In the genomic region with DNA sequence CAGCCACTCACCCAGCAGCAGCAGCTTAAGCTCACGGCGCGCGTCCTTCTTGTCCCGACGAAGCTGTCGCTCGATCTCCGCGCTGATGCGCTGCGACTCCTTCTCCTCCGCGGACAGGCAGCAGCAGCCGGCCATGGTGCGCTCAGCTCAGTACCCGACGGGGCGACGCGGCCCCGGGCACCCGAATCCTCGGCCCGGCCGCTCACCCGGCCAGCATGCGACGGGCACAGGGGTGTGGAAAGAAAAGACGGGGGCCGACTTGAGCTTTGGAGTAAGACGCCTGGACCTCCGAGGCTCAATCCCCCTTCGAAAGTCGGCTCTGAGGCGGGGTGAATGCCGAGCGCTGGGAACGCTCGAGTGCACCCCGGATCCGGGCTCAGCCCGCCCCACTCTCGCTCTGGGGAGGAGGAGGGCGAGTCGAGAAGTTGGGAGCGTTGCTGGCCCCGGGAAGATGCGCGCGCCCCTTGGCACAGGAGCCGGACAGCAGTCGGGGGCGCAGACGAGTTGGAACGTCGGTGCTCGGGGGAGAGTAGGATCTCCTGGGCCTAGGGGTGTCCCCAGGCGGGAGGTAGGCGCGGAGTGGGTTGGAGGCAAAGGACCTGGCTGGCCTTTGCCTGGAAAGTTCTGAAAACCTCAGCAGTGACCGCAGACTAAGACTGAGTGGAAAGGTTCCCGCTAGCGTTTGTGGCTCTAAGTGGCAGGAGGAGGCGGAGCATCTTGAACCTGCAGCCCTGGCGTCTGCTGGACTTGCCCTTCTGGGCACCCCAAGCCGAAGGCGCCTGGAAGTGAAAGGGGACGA, we compare ENCODE assay signal across 9 cellular contexts. TPM values are rescaled to one million over a fixed set of nuclear protein-coding genes. Genes with fewer than 3 reads are reported as not detected.
DNase-seq lines count a peak whose midpoint lies in the region; ATAC-seq and TF ChIP-seq lines count a peak whose summit lies in the region.
"Had no signal": no experiment of that assay in that cellular context is flagged by ENCODE, and none has a peak within 500 bp of the region (broad histone marks: within the 10 kb centered on the region; RNA-seq: fewer than 3 reads in every experiment).

GNA14 (minus strand) TSS at position 664 of the 799 bp plus-strand sequence; CDS start at position 135, 529 bp downstream.

- ATAC-seq in PC-3 (no peak), naive B cell (ENCODE audit: low read depth in 2 of 2) (no peak), GM18909 (IDR thresholded peaks at IDR 0.05; ENCODE audit: poor library complexity, unreplicated experiment) (no peak), GM21737 (IDR thresholded peaks at IDR 0.05; ENCODE audit: unreplicated experiment) (no peak), GM21515 (IDR thresholded peaks at IDR 0.05; ENCODE audit: unreplicated experiment) (no peak)

- no peak within 1 kb of the TSS for H3K27ac Mint-ChIP-seq in naive B cell

- peak within 1 kb of the TSS; percentile 97 for H2AFZ ChIP-seq in PC-3 (ENCODE audit: low read length)

- H3K4me3 ChIP-seq in PC-3 (ENCODE audit: low read length), result peak within 1 kb of the TSS; percentile 71

- peaks cover 6% of the 10 kb centered on the region for H3K4me1 ChIP-seq in PC-3 (ENCODE audit: insufficient read depth, low read length)

- H3K36me3 Mint-ChIP-seq in naive B cell, result no peaks in the 10 kb centered on the region

- no peaks in the 10 kb centered on the region for H3F3A ChIP-seq in PC-3 (ENCODE audit: low read length, unreplicated experiment)

- no peaks in the 10 kb centered on the region for H4K20me1 ChIP-seq in PC-3 (ENCODE audit: low read length)

- no peaks in the 10 kb centered on the region for H3K36me3 ChIP-seq in PC-3 (ENCODE audit: low read depth, low read length)
- H3K36me3 ChIP-seq: adrenal gland had no signal

- peak within 1 kb of the TSS; percentile 64 for H3K9ac ChIP-seq in PC-3 (ENCODE audit: low read length)

- TF ChIP-seq CTCF in C4-2B (conservative IDR thresholded peaks at IDR 0.05), result no peak
- no peak for TF ChIP-seq CTCF in PC-3 (conservative IDR thresholded peaks at IDR 0.05; ENCODE audit: low read depth, low read length)

- peak within 1 kb of the TSS; percentile 40 to 74 (median 66) for H3K4me3 Mint-ChIP-seq in naive B cell

- CTCF ChIA-PET in PC-3 (lab: Charles Lee), result interaction anchor here (1.3 to 2.2 kb wide), 3 partner anchors 59 to 214 kb away, joined by 6 to 8 read pairs (median 7); no protein-coding TSS in a partner anchor

- POLR2A ChIA-PET in PC-3 (lab: Charles Lee; ENCODE audit: unreplicated experiment), result no interaction called here

- DNase-seq in PC-3 (no peak), fibroblast of gingiva (ENCODE audit: low read depth) (peak; percentile 9), naive B cell (no peak), GOT3 (lab: John Stamatoyannopoulos, UW) (no peak)

- no peaks in the 10 kb centered on the region for H3K79me2 ChIP-seq in PC-3 (ENCODE audit: low read length)

- BruUV-seq in PC-3 (replicated peaks; lab: Mats Ljungman, UMichigan), result no TSS peak

- peak within 1 kb of the TSS; percentile 90 for H3K4me2 ChIP-seq in PC-3 (ENCODE audit: low read length)

- no peaks in the 10 kb centered on the region for H3K9me2 ChIP-seq in PC-3 (replicated peaks; ENCODE audit: low read length)

- no peaks in the 10 kb centered on the region for H3K9me3 ChIP-seq in PC-3 (ENCODE audit: low read length)
- H3K9me3 ChIP-seq: adrenal gland had no signal

- peak within 1 kb of the TSS; percentile 73 for H3K27ac ChIP-seq in C4-2B
- H3K27ac ChIP-seq in PC-3 (ENCODE audit: low read length), result peak within 1 kb of the TSS; percentile 54

- H3K9me3 Mint-ChIP-seq in naive B cell, result no peaks in the 10 kb centered on the region

- H3K4me1 Mint-ChIP-seq in naive B cell, result peaks cover 10 to 20% (median 16%) of the 10 kb centered on the region in 3 donors

- peaks cover 41 to 60% (median 49%) of the 10 kb centered on the region in 3 donors for H3K27me3 Mint-ChIP-seq in naive B cell

- intact Hi-C loops in PC-3 (cut with micrococcal nuclease), result loop anchor here (2.0 kb wide), 3 partner anchors 123 to 215 kb away; no protein-coding TSS in a partner anchor

- no peaks in the 10 kb centered on the region for H3K27me3 ChIP-seq in PC-3 (ENCODE audit: low read length)

RNA-seq across cellular contexts. Expression of gene GNA14, which starts in this region (rescaled TPM):
- 1.2 and 2.5 TPM in 2 replicates for total RNA-seq in PC-3 (2014; rRNA removed)
- polyA plus RNA-seq in naive B cell (ENCODE audit: low read depth in 6 of 6), result not detected
